In the genomic region with DNA sequence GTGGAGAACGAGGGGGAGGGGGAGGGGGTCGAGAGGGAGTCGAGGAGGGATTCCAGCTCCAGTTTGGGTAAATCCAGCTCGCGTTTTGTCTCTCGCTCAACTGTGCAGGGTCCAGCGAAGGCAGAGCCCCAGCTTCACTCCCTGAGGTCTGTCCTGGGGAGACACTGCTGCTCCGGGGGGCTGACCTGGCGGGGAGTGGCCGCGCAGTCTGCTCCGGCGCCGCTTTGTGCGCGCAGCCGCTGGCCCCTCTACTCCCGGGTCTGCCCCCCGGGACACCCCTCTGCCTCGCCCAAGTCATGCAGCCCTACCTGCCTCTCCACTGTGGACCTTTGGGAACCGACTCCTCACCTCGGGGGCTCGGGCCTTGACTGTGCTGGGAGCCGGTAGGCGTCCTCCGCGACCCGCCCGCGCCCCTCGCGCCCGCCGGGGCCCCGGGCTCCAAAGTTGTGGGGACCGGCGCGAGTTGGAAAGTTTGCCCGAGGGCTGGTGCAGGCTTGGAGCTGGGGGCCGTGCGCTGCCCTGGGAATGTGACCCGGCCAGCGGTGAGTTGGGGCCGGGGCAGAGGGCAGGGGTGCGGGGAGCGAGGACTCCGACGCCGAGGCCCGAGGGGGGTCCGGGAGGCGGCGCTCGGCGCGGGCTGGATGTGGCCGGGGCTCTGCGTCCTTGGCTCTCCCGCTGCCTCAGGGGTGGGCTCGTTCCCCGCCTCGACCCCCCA, we compare ENCODE assay signal across 9 cellular contexts. TPM values are rescaled to one million over a fixed set of nuclear protein-coding genes. Genes with fewer than 3 reads are reported as not detected.
DNase-seq lines count a peak whose midpoint lies in the region; ATAC-seq and TF ChIP-seq lines count a peak whose summit lies in the region.
"Had no signal": no experiment of that assay in that cellular context is flagged by ENCODE, and none has a peak within 500 bp of the region (broad histone marks: within the 10 kb centered on the region; RNA-seq: fewer than 3 reads in every experiment).

TSS of gene TET1 (plus strand) at position 137 of the 715 bp plus-strand sequence. CDS start 12,002 bp downstream, outside the sequence.

- DNase-seq in NCI-H1417 (lab: John Stamatoyannopoulos, UW) (peak; percentile 66 to 77 (median 70)), NCI-H1417 treated with DMSO at 0.1 percent for 48 hours (lab: John Stamatoyannopoulos, UW) (no peak), MG63 (peak; percentile 58), WTC11 (ENCODE audit: low spot score) (peak; percentile 90), upper lobe of right lung (peak; percentile 65)

- H3K36me3 Mint-ChIP-seq in WTC11, result peaks cover 11% of the 10 kb centered on the region

- ATAC-seq in WTC11 (peak; percentile 74), upper lobe of right lung (peak; percentile 63), HG02870 (IDR thresholded peaks at IDR 0.05; ENCODE audit: unreplicated experiment) (no peak)

- H3K4me1 ChIP-seq in esophagus (ENCODE audit: control insufficient read depth in 2 of 2, insufficient read depth in 2 of 2, low read length in 1 of 2) (peaks cover 4 to 7% of the 10 kb centered on the region in 2 donors), mucosa of rectum (ENCODE audit: control insufficient read depth in 2 of 2, insufficient read depth in 2 of 2, low read length in 2 of 2) (peaks cover 0 to 2% of the 10 kb centered on the region in 2 donors), upper lobe of right lung (peaks cover 9% of the 10 kb centered on the region)

- H3K27ac ChIP-seq in esophagus (ENCODE audit: low read depth in 2 of 2, low read length in 1 of 2) (peak within 1 kb of the TSS; percentile 16), mucosa of rectum (ENCODE audit: low read depth in 2 of 2, low read length in 2 of 2) (no peak within 1 kb of the TSS), upper lobe of right lung (no peak within 1 kb of the TSS)
- H3K27ac ChIP-seq: BLaER1 had no signal

- H3K9me3 Mint-ChIP-seq in WTC11, result no peaks in the 10 kb centered on the region

- H3K27me3 Mint-ChIP-seq in WTC11 (ENCODE audit: low read depth), result no peaks in the 10 kb centered on the region; the same call in 1 of the 2 replicates

- H3K4me1 Mint-ChIP-seq in WTC11, result peaks cover 34% of the 10 kb centered on the region

- peak within 1 kb of the TSS; percentile 98 for H3K4me3 Mint-ChIP-seq in WTC11

- H3K27me3 ChIP-seq in MG63 (no peaks in the 10 kb centered on the region), esophagus (ENCODE audit: control insufficient read depth in 1 of 2, insufficient read depth in 2 of 2, low read length in 2 of 2) (no peaks in the 10 kb centered on the region), mucosa of rectum (ENCODE audit: control insufficient read depth in 2 of 2, insufficient read depth in 2 of 2, low read length in 2 of 2) (peaks cover 7 to 16% of the 10 kb centered on the region in 2 donors), upper lobe of right lung (peaks cover 23% of the 10 kb centered on the region)

- WGBS in esophagus, 2 donors, result 1% methylated on average over 37 to 62 of the region's 62 CpGs

- no peak for TF ChIP-seq CTCF in WTC11 (IDR thresholded peaks at IDR 0.05)
- no peak for TF ChIP-seq CTCF in upper lobe of right lung (IDR thresholded peaks at IDR 0.05)

- intact Hi-C loops in upper lobe of right lung (cut with DNase I), result no loop called here

- H3K9me3 ChIP-seq in MG63 (no peaks in the 10 kb centered on the region), esophagus (ENCODE audit: control insufficient read depth in 2 of 2, insufficient read depth in 1 of 2, low read depth in 1 of 2, low read length in 1 of 2) (no peaks in the 10 kb centered on the region), mucosa of rectum (ENCODE audit: control insufficient read depth in 2 of 2, low read length in 2 of 2) (no peaks in the 10 kb centered on the region), upper lobe of right lung (no peaks in the 10 kb centered on the region)

- H3K9ac ChIP-seq in mucosa of rectum (ENCODE audit: low read depth in 1 of 2, low read length in 2 of 2), result peak within 1 kb of the TSS in 1 of 2 donors; percentile 54
- H3K9ac ChIP-seq: BLaER1 had no signal

- CTCF ChIA-PET in WTC11 (lab: Charles Lee), result interaction anchor here (1.9 to 2.7 kb wide), 2 partner anchors 10 to 40 kb away, joined by 6 to 15 read pairs; no protein-coding TSS in a partner anchor

- H3K27ac Mint-ChIP-seq in WTC11, result peak within 1 kb of the TSS; percentile 85

- POLR2A ChIA-PET in WTC11 (lab: Charles Lee), result interaction anchor here (0.6 to 4.9 kb wide), 9 partner anchors 9 to 161 kb away, joined by 3 to 61 read pairs (median 4); partner anchors contain the start of genes CCAR1 and DNA2

- H3K36me3 ChIP-seq in MG63, result no peaks in the 10 kb centered on the region
- H3K36me3 ChIP-seq in esophagus (ENCODE audit: control insufficient read depth in 2 of 2, insufficient read depth in 2 of 2, low read length in 1 of 2), result no peaks in the 10 kb centered on the region
- H3K36me3 ChIP-seq in mucosa of rectum (ENCODE audit: control insufficient read depth in 2 of 2, insufficient read depth in 2 of 2, low read length in 2 of 2), result no peaks in the 10 kb centered on the region
- H3K36me3 ChIP-seq in upper lobe of right lung, result no peaks in the 10 kb centered on the region
- H3K36me3 ChIP-seq: BLaER1 had no signal

- H3K4me3 ChIP-seq in MG63, result peak within 1 kb of the TSS; percentile 83
- peak within 1 kb of the TSS; percentile 59 to 69 for H3K4me3 ChIP-seq in esophagus (ENCODE audit: low read depth in 1 of 2, low read length in 2 of 2)
- peak within 1 kb of the TSS; percentile 65 to 71 for H3K4me3 ChIP-seq in mucosa of rectum (ENCODE audit: low read length in 2 of 2)
- peak within 1 kb of the TSS; percentile 67 for H3K4me3 ChIP-seq in upper lobe of right lung
- H3K4me3 ChIP-seq: BLaER1 had no signal

TF ChIP-seq in WTC11, 78 proteins besides CTCF, POLR2A, EP300 and RAD21 (continues in another document):
- TF ChIP-seq ETV6 (CRISPR knock-in tag; IDR thresholded peaks at IDR 0.05) (peak; percentile 49; the same call in 1 of the 2 replicates), KAT7 (CRISPR knock-in tag; IDR thresholded peaks at IDR 0.05; ENCODE audit: borderline replicate concordance) (peak; percentile 70; the same call in 1 of the 2 replicates), ATF1 (CRISPR knock-in tag; IDR thresholded peaks at IDR 0.05) (no peak), ZNF532 (CRISPR knock-in tag; IDR thresholded peaks at IDR 0.05; ENCODE audit: borderline replicate concordance) (no peak), FOXJ3 (CRISPR knock-in tag; IDR thresholded peaks at IDR 0.05; ENCODE audit: borderline replicate concordance) (0 out of 2 replicates have a peak, but pooled peaks have one; percentile 37), CREM (CRISPR knock-in tag; IDR thresholded peaks at IDR 0.05) (peak; percentile 44)
- TF ChIP-seq, protein P1, sequence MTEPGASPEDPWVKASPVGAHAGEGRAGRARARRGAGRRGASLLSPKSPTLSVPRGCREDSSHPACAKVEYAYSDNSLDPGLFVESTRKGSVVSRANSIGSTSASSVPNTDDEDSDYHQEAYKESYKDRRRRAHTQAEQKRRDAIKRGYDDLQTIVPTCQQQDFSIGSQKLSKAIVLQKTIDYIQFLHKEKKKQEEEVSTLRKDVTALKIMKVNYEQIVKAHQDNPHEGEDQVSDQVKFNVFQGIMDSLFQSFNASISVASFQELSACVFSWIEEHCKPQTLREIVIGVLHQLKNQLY (CRISPR knock-in tag; IDR thresholded peaks at IDR 0.05), result 0 out of 2 replicates have a peak, but pooled peaks have one; percentile 71

RNA-seq across cellular contexts. Expression of gene TET1, which starts in this region (rescaled TPM):
- total RNA-seq in MG63 (2014; rRNA removed; shearing (Covaris generic); ENCODE audit: low replicate concordance), result 0.39 and 0.82 TPM in 2 replicates
- total RNA-seq in WTC11 (2021), result 59.2 to 71.4 TPM (median 62.0 TPM) in 3 replicates
- polyA plus RNA-seq in esophagus, result under 1 TPM; 0.05 to 0.16 TPM
- 2.1 TPM for total RNA-seq in upper lobe of right lung

Comparison
In these comparisons a context has a peak if more than half of its experiments do, and no peak if none do; other contexts are left out.
1. RNA of gene TET1 (total RNA-seq): 59.2 to 71.4 TPM in WTC11; 2.1 TPM in upper lobe of right lung (single experiment) and 0.39 to 0.82 TPM in MG63; every median in the first group is over 10 times any median in the second.
2. Peak in DNase-seq and H3K4me3 ChIP-seq in MG63; RNA of the gene not detected or under 1 TPM.
3. H3K27ac ChIP-seq: peak in esophagus (2 of 2); none in mucosa of rectum (0 of 2) and upper lobe of right lung (single experiment).
4. Peak in every context shown above with its lines, with median percentiles within 50 percentile points of each other: H3K4me3 ChIP-seq.